Comparison of ENCODE assay signal across 8 cellular contexts in genomic region chr5:170986598-170986997, GRCh38.
DNase-seq lines count a peak whose midpoint lies in the region; ATAC-seq and TF ChIP-seq lines count a peak whose summit lies in the region.

No MANE protein-coding gene starts in this region.

- H4K8ac ChIP-seq in mesendoderm (ENCODE audit: low read depth, low read length), result no peak overlapping the region

- in situ Hi-C loops in GM13977 (cut with MboI; ENCODE audit: low pct_unique_long_range_greater_than_20kb, low sequenced_read_pairs, unreplicated experiment) (no loop called here), astrocyte of the spinal cord (cut with HindIII; ENCODE audit: low sequenced_read_pairs) (no loop called here)

- DNase-seq in GM13977 (ENCODE audit: low spot score), result no peak
- DNase-seq in NCI-H2029 (lab: John Stamatoyannopoulos, UW), result peak; percentile 27
- peak; percentile 25 for DNase-seq in astrocyte of the spinal cord (ENCODE audit: low read depth, low spot score)
- DNase-seq in mesendoderm, result peak; percentile 6
- DNase-seq in upper lobe of right lung, result no peak

- intact Hi-C loops in upper lobe of right lung (cut with DNase I), result no loop called here

- H3K4me3 ChIP-seq in astrocyte of the spinal cord (ENCODE audit: low read depth, low read length), result no peak overlapping the region
- H3K4me3 ChIP-seq in mesendoderm (ENCODE audit: low read length), result no peak overlapping the region
- H3K4me3 ChIP-seq in upper lobe of right lung, result no peak overlapping the region

- H3K27me3 ChIP-seq in mesendoderm (ENCODE audit: insufficient read depth, low read length, poor library complexity) (no peaks in the 10 kb centered on the region), upper lobe of right lung (no peaks in the 10 kb centered on the region)

- H3K4me2 ChIP-seq in mesendoderm (ENCODE audit: low read length), result no peak overlapping the region

- H2AK5ac ChIP-seq in mesendoderm (ENCODE audit: low read length), result no peak overlapping the region

- H3K4ac ChIP-seq in mesendoderm (ENCODE audit: low read depth, low read length), result no peak overlapping the region

- H2BK15ac ChIP-seq in mesendoderm (replicated peaks; ENCODE audit: low read depth), result no peak overlapping the region

- H3K56ac ChIP-seq in mesendoderm (ENCODE audit: low read length), result no peak overlapping the region

- no peak overlapping the region for H3K23ac ChIP-seq in mesendoderm (ENCODE audit: low read length)

- H3K79me2 ChIP-seq in mesendoderm (ENCODE audit: control insufficient read depth, insufficient read depth, low read length), result no peaks in the 10 kb centered on the region

- no peaks in the 10 kb centered on the region for H3K79me1 ChIP-seq in mesendoderm (ENCODE audit: low read length)

- no peak for ATAC-seq in GM21619 (IDR thresholded peaks at IDR 0.05; ENCODE audit: unreplicated experiment)
- no peak for ATAC-seq in GM19035 (IDR thresholded peaks at IDR 0.05; ENCODE audit: unreplicated experiment)
- ATAC-seq in GM21526 (IDR thresholded peaks at IDR 0.05; ENCODE audit: low FRiP score, unreplicated experiment), result no peak
- no peak for ATAC-seq in upper lobe of right lung

- H3K4me1 ChIP-seq in mesendoderm (ENCODE audit: control insufficient read depth, low read depth, low read length), result no peaks in the 10 kb centered on the region
- no peaks in the 10 kb centered on the region for H3K4me1 ChIP-seq in upper lobe of right lung

- no CpG with 5 or more reads among the region's 1 CpG for WGBS in mesendoderm (ENCODE audit: extremely low coverage, insufficient coverage, low lambda C conversion rate)

- no peak overlapping the region for H2BK5ac ChIP-seq in mesendoderm (ENCODE audit: low read length)

- TF ChIP-seq CTCF in GM13977 (IDR thresholded peaks at IDR 0.05; ENCODE audit: extremely low read depth, insufficient read depth, missing control alignments), result peak; percentile 2
- peak; percentile 10 for TF ChIP-seq CTCF in astrocyte of the spinal cord (IDR thresholded peaks at IDR 0.05; ENCODE audit: low read depth, low read length)
- TF ChIP-seq CTCF in upper lobe of right lung (IDR thresholded peaks at IDR 0.05), result no peak

- no peak overlapping the region for H2BK120ac ChIP-seq in mesendoderm (ENCODE audit: low read depth, low read length)

- no peak overlapping the region for H3K9ac ChIP-seq in mesendoderm (ENCODE audit: low read length)

- H3K27ac ChIP-seq in mesendoderm (ENCODE audit: low read depth, low read length), result no peak overlapping the region
- H3K27ac ChIP-seq in upper lobe of right lung, result no peak overlapping the region

- H3K36me3 ChIP-seq in mesendoderm (ENCODE audit: control insufficient read depth, insufficient read depth, low read length) (no peaks in the 10 kb centered on the region), upper lobe of right lung (no peaks in the 10 kb centered on the region)

- no peak overlapping the region for H3K18ac ChIP-seq in mesendoderm (ENCODE audit: low read length)

- no peak overlapping the region for H4K5ac ChIP-seq in mesendoderm (ENCODE audit: low read length)

- no peaks in the 10 kb centered on the region for H3K9me3 ChIP-seq in upper lobe of right lung

Comparison
In these comparisons a context has a peak if more than half of its experiments do, and no peak if none do; other contexts are left out.
1. DNase-seq: peak in NCI-H2029 (single experiment), astrocyte of the spinal cord (single experiment) and mesendoderm (single experiment); none in GM13977 (single experiment) and upper lobe of right lung (single experiment).